ENCODE assay signal across 19 cellular contexts in the genomic region with DNA sequence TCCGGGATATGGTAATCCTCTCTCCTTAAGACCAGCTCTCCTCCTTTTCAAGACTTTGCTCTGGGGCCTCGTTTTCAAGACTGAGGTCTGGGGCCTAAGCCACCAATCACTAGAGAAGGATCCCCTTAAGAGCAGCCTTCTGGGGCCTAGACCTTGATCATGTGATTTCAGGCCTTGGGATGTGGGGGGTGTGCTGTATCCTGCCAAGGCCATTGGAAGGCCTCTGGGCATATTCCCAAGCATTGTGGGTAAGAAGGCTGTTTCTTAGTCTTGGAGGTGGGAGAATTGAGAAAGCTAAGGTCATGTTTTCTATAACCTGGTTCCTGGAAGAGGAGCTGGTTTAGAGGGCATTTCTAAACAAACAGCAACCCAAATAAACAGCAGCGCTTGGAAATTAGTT. TPM values are rescaled to one million over a fixed set of nuclear protein-coding genes. Genes with fewer than 3 reads are reported as not detected.
DNase-seq lines count a peak whose midpoint lies in the region; ATAC-seq, FAIRE-seq and TF ChIP-seq lines count a peak whose summit lies in the region.
"Had no signal": no experiment of that assay in that cellular context is flagged by ENCODE, and none has a peak within 500 bp of the region (broad histone marks: within the 10 kb centered on the region; RNA-seq: fewer than 3 reads in every experiment).

No MANE protein-coding gene starts in this region.

- H3K4me1 Mint-ChIP-seq in neural crest cell = peaks cover 38% of the 10 kb centered on the region

- H3K9me3 Mint-ChIP-seq in neural crest cell = no peaks in the 10 kb centered on the region
- H3K9me3 Mint-ChIP-seq: activated naive CD4-positive, alpha-beta T cell treated with anti-CD3 and anti-CD28 coated beads, Interleukin-2, amount 50 U/mL, for 72 hours; activated T-helper 1 cell treated with anti-CD3 and anti-CD28 coated beads, Interleukin-12 subunit alpha, Interleukin-12 subunit beta, Interleukin-2, Interleukin-4 antibody, amounts not matched to agents 30 ng/mL and 10 ng/mL and 1 ng/mL, durations not matched to agents 14 hours and 24 hours and 36 hours had no signal

- no peak for FAIRE-seq in frontal cortex (lab: Jason Lieb, UNC)

- TF ChIP-seq CTCF in neural crest cell (conservative IDR thresholded peaks at IDR 0.05) = no peak

- H3K27me3 Mint-ChIP-seq in neural crest cell (ENCODE audit: low read depth) = no peaks in the 10 kb centered on the region

- intact Hi-C loops in left cardiac atrium (cut with DNase I) = no loop called here

- H3K36me3 Mint-ChIP-seq in neural crest cell (ENCODE audit: low read depth) = peaks cover 8% of the 10 kb centered on the region

- DNase-seq in EL (peak; percentile 1), amniotic epithelial cell (ENCODE audit: low read depth) (peak; percentile 46), left cardiac atrium (peak; percentile 24), neural crest cell (ENCODE audit: low read depth, low spot score) (no peak), frontal cortex (ENCODE audit: low spot score in 2 of 2) (no peak), NCI-H1417 (lab: John Stamatoyannopoulos, UW) (no peak)
- no peak for DNase-seq in activated CD8-positive, alpha-beta memory T cell treated with anti-CD3 and anti-CD28 coated beads for 24 hours
- DNase-seq: Caco-2; DND-41; GOT3; mucosa of descending colon; NCI-H2029 treated with DMSO at 0.1 percent for 48 hours; NK-92 treated with Interleukin-12 subunit alpha and Interleukin-12 subunit beta, amount 100 ng/mL, for 24 hours; Peyer's patch; stimulated activated CD4-positive, alpha-beta T cell treated with anti-CD3 and anti-CD28 coated beads, Interleukin-15, amount 100 ng/mL, for 24 hours had no signal

- H3K4me3 Mint-ChIP-seq in neural crest cell = peak overlapping the region; percentile 43
- H3K4me3 Mint-ChIP-seq: activated T-helper 1 cell treated with anti-CD3 and anti-CD28 coated beads, Interleukin-12 subunit alpha, Interleukin-12 subunit beta, Interleukin-2, Interleukin-4 antibody, amounts not matched to agents 30 ng/mL and 10 ng/mL and 1 ng/mL, durations not matched to agents 14 hours and 24 hours and 36 hours had no signal

- peak overlapping the region; percentile 76 for H3K27ac Mint-ChIP-seq in neural crest cell (ENCODE audit: unreplicated experiment)
- H3K27ac Mint-ChIP-seq: activated naive CD4-positive, alpha-beta T cell treated with anti-CD3 and anti-CD28 coated beads, Interleukin-2, amount 50 U/mL, for 72 hours; activated T-helper 1 cell treated with anti-CD3 and anti-CD28 coated beads, Interleukin-12 subunit alpha, Interleukin-12 subunit beta, Interleukin-2, Interleukin-4 antibody, amounts not matched to agents 30 ng/mL and 10 ng/mL and 1 ng/mL, durations not matched to agents 14 hours and 24 hours and 36 hours had no signal

- peak; percentile 24 to 39 for ATAC-seq in left cardiac atrium
- ATAC-seq in GM19324 (IDR thresholded peaks at IDR 0.05; ENCODE audit: low FRiP score, unreplicated experiment) = no peak
- ATAC-seq: activated naive CD4-positive, alpha-beta T cell treated with anti-CD3 and anti-CD28 coated beads, Interleukin-2, amount 50 U/mL, for 72 hours; gastroesophageal sphincter; mucosa of descending colon had no signal

RNA-seq across cellular contexts. Expression of a gene that starts 12.1 kb away (rescaled TPM):
- total RNA-seq in left cardiac atrium = 10 to 100 TPM; 31.8 to 35.2 TPM
- 85.3 and 90.2 TPM in 2 replicates for total RNA-seq in neural crest cell
- total RNA-seq in frontal cortex = 6.9 TPM

Comparison
In these comparisons a context has a peak if more than half of its experiments do, and no peak if none do; other contexts are left out.
1. DNase-seq: peak in EL (single experiment), amniotic epithelial cell (single experiment) and left cardiac atrium (single experiment); none in neural crest cell (single experiment), frontal cortex (0 of 2), NCI-H1417 (0 of 3) and activated CD8-positive, alpha-beta memory T cell treated with anti-CD3 and anti-CD28 coated beads for 24 hours (single experiment).